ENCODE assay signal across 18 cellular contexts in genomic region chr16:59698341-59698979, GRCh38.
DNase-seq lines count a peak whose midpoint lies in the region; ATAC-seq, FAIRE-seq and TF ChIP-seq lines count a peak whose summit lies in the region.
"Had no signal": no experiment of that assay in that cellular context is flagged by ENCODE, and none has a peak within 500 bp of the region (broad histone marks: within the 10 kb centered on the region; RNA-seq: fewer than 3 reads in every experiment).

No MANE protein-coding gene starts in this region.

- no peak overlapping the region for H4K5ac ChIP-seq in IMR-90 (ENCODE audit: low read depth, low read length)

- ATAC-seq in IMR-90 (ENCODE audit: low read depth) (no peak), pancreas (no peak)
- ATAC-seq in activated CD4-positive, alpha-beta T cell treated with anti-CD3 and anti-CD28 coated beads for 36 hours = no peak

- no peak overlapping the region for H3K4me3 Mint-ChIP-seq in activated CD4-positive, alpha-beta T cell treated with anti-CD3 and anti-CD28 coated beads for 36 hours
- H3K4me3 Mint-ChIP-seq: activated naive CD4-positive, alpha-beta T cell treated with anti-CD3 and anti-CD28 coated beads, Interleukin-2, amount 10 ng/mL, durations not matched to agents 7 days and 5 days had no signal

- H3K14ac ChIP-seq in IMR-90 (replicated peaks; ENCODE audit: low read depth, low read length) = no peak overlapping the region

- no peak overlapping the region for H3K23ac ChIP-seq in IMR-90 (ENCODE audit: low read depth, low read length)

- TF ChIP-seq RAD21 in IMR-90 (IDR thresholded peaks at IDR 0.05; ENCODE audit: low read length) = no peak

- no peak overlapping the region for H2AK9ac ChIP-seq in IMR-90 (replicated peaks; ENCODE audit: low read depth, low read length, poor library complexity)

- no peak overlapping the region for H3K18ac ChIP-seq in IMR-90 (ENCODE audit: low read depth, low read length)

- H3K4me1 ChIP-seq in ACC112 (ENCODE audit: control insufficient read depth, insufficient read depth, low read length, unreplicated experiment) = peaks cover 16% of the 10 kb centered on the region
- H3K4me1 ChIP-seq in IMR-90 (ENCODE audit: control insufficient read depth, insufficient read depth, low read length) = no peaks in the 10 kb centered on the region
- H3K4me1 ChIP-seq in pancreas = no peaks in the 10 kb centered on the region
- H3K4me1 ChIP-seq: left ventricle myocardium inferior had no signal

- no peak overlapping the region for H2BK20ac ChIP-seq in IMR-90 (ENCODE audit: low read depth, low read length)

- H3K9me3 ChIP-seq in IMR-90 (ENCODE audit: control insufficient read depth, insufficient read depth, low read length) (no peaks in the 10 kb centered on the region), pancreas (no peaks in the 10 kb centered on the region)
- H3K9me3 ChIP-seq: left ventricle myocardium inferior, SK-N-SH had no signal

- H3K4ac ChIP-seq in IMR-90 (ENCODE audit: low read depth, low read length) = no peak overlapping the region

- no peak overlapping the region for H2BK15ac ChIP-seq in IMR-90 (ENCODE audit: low read depth, low read length)

- H2BK5ac ChIP-seq in IMR-90 (ENCODE audit: low read depth, low read length, poor library complexity, severe bottlenecking) = no peak overlapping the region

- no peak overlapping the region for H3K4me2 ChIP-seq in IMR-90 (ENCODE audit: low read depth, low read length)
- H3K4me2 ChIP-seq: SK-N-SH had no signal

- DNase-seq in IMR-90 (peak; percentile 32), astrocyte of the cerebellum (ENCODE audit: low read depth) (peak; percentile 54), fibroblast of villous mesenchyme (ENCODE audit: low read depth) (peak; percentile 2), pancreas (no peak), glomerular visceral epithelial cell (ENCODE audit: extremely low spot score) (no peak), NCI-H526 (lab: John Stamatoyannopoulos, UW) (no peak)
- DNase-seq in activated CD4-positive, alpha-beta T cell treated with anti-CD3 and anti-CD28 coated beads for 36 hours = no peak
- DNase-seq: activated CD4-positive, alpha-beta T cell treated with anti-CD3 and anti-CD28 coated beads, Interleukin-2, amount 50 U/mL, for 1 hour; activated naive CD4-positive, alpha-beta T cell treated with anti-CD3 and anti-CD28 coated beads, Interleukin-2, amount 10 ng/mL, durations not matched to agents 7 days and 5 days; caudate nucleus; effector CD4-positive, alpha-beta T cell; left ventricle myocardium inferior; NCI-H1694; NCI-H345; SK-N-SH; stimulated activated CD4-positive, alpha-beta T cell treated with anti-CD3 and anti-CD28 coated beads, Interleukin-1b, Interleukin-23, amount 100 ng/mL, for 48 hours had no signal

- H2AFZ ChIP-seq in ACC112 (ENCODE audit: low read length, unreplicated experiment) = no peak overlapping the region
- H2AFZ ChIP-seq in IMR-90 (replicated peaks; ENCODE audit: low read length, poor library complexity) = no peak overlapping the region

- in situ Hi-C loops in IMR-90 (cut with MboI; ENCODE audit: low sequenced_read_pairs) = no loop called here
- in situ Hi-C loops in astrocyte of the cerebellum (cut with HindIII; ENCODE audit: low sequenced_read_pairs) = no loop called here

- CTCF ChIA-PET in IMR-90 (lab: Yijun Ruan, JAX) = interaction anchor here (0.9 kb wide), 1 partner anchor 16 kb away, joined by 3 read pairs; no protein-coding TSS in a partner anchor
- CTCF ChIA-PET in activated CD4-positive, alpha-beta T cell treated with anti-CD3 and anti-CD28 coated beads for 36 hours (lab: Charles Lee) = no interaction called here

- H3K27me3 Mint-ChIP-seq in activated CD4-positive, alpha-beta T cell treated with anti-CD3 and anti-CD28 coated beads for 36 hours = no peaks in the 10 kb centered on the region
- H3K27me3 Mint-ChIP-seq: activated naive CD4-positive, alpha-beta T cell treated with anti-CD3 and anti-CD28 coated beads, Interleukin-2, amount 10 ng/mL, durations not matched to agents 7 days and 5 days had no signal

- no peak overlapping the region for H3K56ac ChIP-seq in IMR-90 (ENCODE audit: extremely low read depth, insufficient read depth, low read length)

- dilution Hi-C loops in IMR-90 (cut with HindIII; ENCODE audit: low sequenced_read_pairs, unreplicated experiment) = no loop called here

- no peaks in the 10 kb centered on the region for H3K36me3 ChIP-seq in ACC112 (ENCODE audit: insufficient read depth, low read length)
- H3K36me3 ChIP-seq in IMR-90 (ENCODE audit: control insufficient read depth, insufficient read depth, low read length) = no peaks in the 10 kb centered on the region
- no peaks in the 10 kb centered on the region for H3K36me3 ChIP-seq in pancreas
- H3K36me3 ChIP-seq: left ventricle myocardium inferior had no signal

- no peak overlapping the region for H3K4me3 ChIP-seq in ACC112 (ENCODE audit: low read depth, low read length)
- no peak overlapping the region for H3K4me3 ChIP-seq in IMR-90 (ENCODE audit: insufficient read depth, low read depth, low read length)
- H3K4me3 ChIP-seq in astrocyte of the cerebellum (ENCODE audit: low read depth, low read length) = no peak overlapping the region
- no peak overlapping the region for H3K4me3 ChIP-seq in fibroblast of villous mesenchyme (ENCODE audit: low read depth, low read length)
- H3K4me3 ChIP-seq in pancreas = no peak overlapping the region
- H3K4me3 ChIP-seq: left ventricle myocardium inferior had no signal

- no peaks in the 10 kb centered on the region for H3K79me1 ChIP-seq in IMR-90 (ENCODE audit: low read depth in 1 of 2, low read length in 2 of 2)

- no TSS peak for BruUV-seq in IMR-90 (replicated peaks; lab: Mats Ljungman, UMichigan)

- H4K20me1 ChIP-seq in IMR-90 (ENCODE audit: insufficient read depth, low read length) = no peaks in the 10 kb centered on the region

- no peak overlapping the region for H4K8ac ChIP-seq in IMR-90 (ENCODE audit: low read depth in 2 of 2, low read length in 2 of 2)

- H3K27ac ChIP-seq in ACC112 (ENCODE audit: low read depth, low read length) (peak overlapping the region; percentile 43), IMR-90 (ENCODE audit: insufficient read depth, low read length) (no peak overlapping the region), pancreas (no peak overlapping the region)
- H3K27ac ChIP-seq: left ventricle myocardium inferior had no signal

- no peak for TF ChIP-seq CTCF in IMR-90 (conservative IDR thresholded peaks at IDR 0.05; ENCODE audit: low read depth, low read length)
- no peak for TF ChIP-seq CTCF in astrocyte of the cerebellum (IDR thresholded peaks at IDR 0.05; ENCODE audit: low read depth, low read length, missing control alignments)
- no peak for TF ChIP-seq CTCF in fibroblast of villous mesenchyme (IDR thresholded peaks at IDR 0.05; ENCODE audit: insufficient read depth, low read depth, low read length)
- TF ChIP-seq CTCF in pancreas (IDR thresholded peaks at IDR 0.05) = no peak

- no peak overlapping the region for H4K91ac ChIP-seq in IMR-90 (ENCODE audit: insufficient read depth, low read depth, low read length)

- no peaks in the 10 kb centered on the region for H3K27me3 ChIP-seq in ACC112 (ENCODE audit: insufficient read depth, low read length)
- H3K27me3 ChIP-seq in IMR-90 (ENCODE audit: control insufficient read depth, insufficient read depth, low read length) = no peaks in the 10 kb centered on the region
- no peaks in the 10 kb centered on the region for H3K27me3 ChIP-seq in pancreas

- WGBS in IMR-90 (ENCODE audit: extremely low coverage in 2 of 2, insufficient read length in 1 of 2), 2 experiments = no CpG with 5 or more reads among the region's 3 CpGs
- 26 to 32% methylated on average over 3 of the region's 3 CpGs for WGBS in pancreas, 2 donors

- intact Hi-C loops in IMR-90 (cut with micrococcal nuclease) (no loop called here), pancreas (cut with DNase I) (no loop called here)
- intact Hi-C loops in activated CD4-positive, alpha-beta T cell treated with anti-CD3 and anti-CD28 coated beads for 36 hours (cut with DNase I, micrococcal nuclease) = no loop called here

- POLR2A ChIA-PET in IMR-90 (lab: Charles Lee; ENCODE audit: unreplicated experiment) = no interaction called here
- POLR2A ChIA-PET in activated CD4-positive, alpha-beta T cell treated with anti-CD3 and anti-CD28 coated beads for 36 hours (lab: Charles Lee) = no interaction called here

- no peaks in the 10 kb centered on the region for H3K9me1 ChIP-seq in IMR-90 (ENCODE audit: insufficient read depth, low read length)

- H3K9me3 Mint-ChIP-seq in activated CD4-positive, alpha-beta T cell treated with anti-CD3 and anti-CD28 coated beads for 36 hours (ENCODE audit: low read depth) = peaks cover 3% of the 10 kb centered on the region
- H3K9me3 Mint-ChIP-seq: activated naive CD4-positive, alpha-beta T cell treated with anti-CD3 and anti-CD28 coated beads, Interleukin-2, amount 10 ng/mL, durations not matched to agents 7 days and 5 days had no signal

- no peak overlapping the region for H2BK120ac ChIP-seq in IMR-90 (ENCODE audit: low read depth, low read length)

- no peak for TF ChIP-seq POLR2A in IMR-90 (IDR thresholded peaks at IDR 0.05; ENCODE audit: low read depth, low read length)

- H3K27ac Mint-ChIP-seq in activated CD4-positive, alpha-beta T cell treated with anti-CD3 and anti-CD28 coated beads for 36 hours = no peak overlapping the region
- H3K27ac Mint-ChIP-seq: activated naive CD4-positive, alpha-beta T cell treated with anti-CD3 and anti-CD28 coated beads, Interleukin-2, amount 10 ng/mL, durations not matched to agents 7 days and 5 days had no signal

- H2AK5ac ChIP-seq in IMR-90 (ENCODE audit: low read depth, low read length) = no peak overlapping the region

- H3K9ac ChIP-seq in IMR-90 (ENCODE audit: low read depth, low read length) = no peak overlapping the region
- H3K9ac ChIP-seq: SK-N-SH had no signal

- no peaks in the 10 kb centered on the region for H3K79me2 ChIP-seq in ACC112 (ENCODE audit: control insufficient read depth, insufficient read depth, low read length, unreplicated experiment)

- no peak for FAIRE-seq in pancreas (lab: Jason Lieb, UNC)
- FAIRE-seq: frontal cortex had no signal

- no peaks in the 10 kb centered on the region for H3K36me3 Mint-ChIP-seq in activated CD4-positive, alpha-beta T cell treated with anti-CD3 and anti-CD28 coated beads for 36 hours (ENCODE audit: low read depth)
- H3K36me3 Mint-ChIP-seq: activated naive CD4-positive, alpha-beta T cell treated with anti-CD3 and anti-CD28 coated beads, Interleukin-2, amount 10 ng/mL, durations not matched to agents 7 days and 5 days had no signal

- H3K4me1 Mint-ChIP-seq in activated CD4-positive, alpha-beta T cell treated with anti-CD3 and anti-CD28 coated beads for 36 hours = no peaks in the 10 kb centered on the region
- H3K4me1 Mint-ChIP-seq: activated naive CD4-positive, alpha-beta T cell treated with anti-CD3 and anti-CD28 coated beads, Interleukin-2, amount 10 ng/mL, durations not matched to agents 7 days and 5 days had no signal

TF ChIP-seq in IMR-90, 13 proteins besides CTCF, POLR2A, EP300 and RAD21 (continues in another document):
- no peak for TF ChIP-seq RFX5 (IDR thresholded peaks at IDR 0.05; ENCODE audit: low read depth, low read length)
- no peak for TF ChIP-seq CHD1 (IDR thresholded peaks at IDR 0.05; ENCODE audit: low read depth, low read length)

Comparison
In these comparisons a context has a peak if more than half of its experiments do, and no peak if none do; other contexts are left out.
1. DNase-seq: peak in IMR-90 (single experiment), astrocyte of the cerebellum (single experiment) and fibroblast of villous mesenchyme (single experiment); none in activated CD4-positive, alpha-beta T cell treated with anti-CD3 and anti-CD28 coated beads for 36 hours (single experiment), pancreas (0 of 6), glomerular visceral epithelial cell (single experiment) and NCI-H526 (0 of 2).